38 cellular contexts compared by ENCODE assay signal in the genomic region with DNA sequence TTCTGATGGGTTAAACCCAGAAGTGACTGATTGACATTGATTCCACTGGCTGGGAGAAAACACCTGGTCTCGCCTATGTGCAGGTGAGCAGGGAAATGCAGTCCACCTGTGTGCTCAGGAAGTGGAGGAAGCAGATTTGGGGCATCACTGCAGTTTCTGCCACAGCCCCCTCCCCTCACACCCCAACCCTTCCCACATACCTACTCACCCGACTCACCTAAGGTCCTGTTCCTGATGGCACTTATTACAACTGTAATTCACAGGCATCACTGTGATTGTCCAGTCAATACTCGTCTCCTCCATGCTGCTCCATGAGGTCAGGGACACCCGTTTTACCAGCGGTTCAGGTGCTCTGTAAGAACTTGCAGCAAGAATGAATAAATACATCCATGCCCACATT.
"Had no signal": no experiment of that assay in that cellular context is flagged by ENCODE, and none has a peak within 500 bp of the region (broad histone marks: within the 10 kb centered on the region; RNA-seq: fewer than 3 reads in every experiment).

No MANE protein-coding gene starts in this region.

- H3K9me3 Mint-ChIP-seq: activated naive CD4-positive, alpha-beta T cell treated with anti-CD3 and anti-CD28 coated beads, Interleukin-2, amount 50 U/mL, for 24 hours; activated naive CD8-positive, alpha-beta T cell treated with anti-CD3 and anti-CD28 coated beads for 36 hours; activated naive CD8-positive, alpha-beta T cell treated with anti-CD3 and anti-CD28 coated beads, Interleukin-2, amount 50 U/mL, for 24 hours; activated T-cell treated with anti-CD3 and anti-CD28 coated beads, Interleukin-2, amount 50 U/mL, for 24 hours; central memory CD8-positive, alpha-beta T cell had no signal

- H3K36me3 ChIP-seq: adrenal gland, ascending aorta, brain microvascular endothelial cell, breast epithelium, cardiac muscle cell had no signal

- H3K27me3 Mint-ChIP-seq: activated naive CD4-positive, alpha-beta T cell treated with anti-CD3 and anti-CD28 coated beads, Interleukin-2, amount 10 ng/mL, durations not matched to agents 7 days and 5 days; activated naive CD4-positive, alpha-beta T cell treated with anti-CD3 and anti-CD28 coated beads, Interleukin-2, amount 50 U/mL, for 24 hours; activated naive CD8-positive, alpha-beta T cell treated with anti-CD3 and anti-CD28 coated beads for 36 hours; activated naive CD8-positive, alpha-beta T cell treated with anti-CD3 and anti-CD28 coated beads, Interleukin-2, amount 10 ng/mL, durations not matched to agents 7 days and 5 days; activated naive CD8-positive, alpha-beta T cell treated with anti-CD3 and anti-CD28 coated beads, Interleukin-2, amount 50 U/mL, for 24 hours; activated T-cell treated with anti-CD3 and anti-CD28 coated beads, Interleukin-2, amount 50 U/mL, for 24 hours; activated T-helper 17 cell treated with anti-CD3 and anti-CD28 coated beads, Interleukin-2, amount 50 U/mL, for 72 hours; central memory CD8-positive, alpha-beta T cell had no signal

- H3K27ac ChIP-seq: adrenal gland, ascending aorta, body of pancreas, brain microvascular endothelial cell, breast epithelium, cardiac muscle cell had no signal

- H3K4me1 ChIP-seq: adrenal gland, ascending aorta, body of pancreas, breast epithelium had no signal

- H3K27ac Mint-ChIP-seq: activated naive CD4-positive, alpha-beta T cell treated with anti-CD3 and anti-CD28 coated beads for 36 hours; activated naive CD4-positive, alpha-beta T cell treated with anti-CD3 and anti-CD28 coated beads, Interleukin-2, amount 10 ng/mL, durations not matched to agents 7 days and 5 days; activated naive CD4-positive, alpha-beta T cell treated with anti-CD3 and anti-CD28 coated beads, Interleukin-2, amount 50 U/mL, for 24 hours; activated naive CD4-positive, alpha-beta T cell treated with anti-CD3 and anti-CD28 coated beads, Interleukin-2, amount 50 U/mL, for 72 hours; activated naive CD8-positive, alpha-beta T cell; activated naive CD8-positive, alpha-beta T cell treated with anti-CD3 and anti-CD28 coated beads for 36 hours; activated naive CD8-positive, alpha-beta T cell treated with anti-CD3 and anti-CD28 coated beads, Interleukin-2, amount 10 ng/mL, durations not matched to agents 7 days and 5 days; activated naive CD8-positive, alpha-beta T cell treated with anti-CD3 and anti-CD28 coated beads, Interleukin-2, amount 50 U/mL, for 24 hours; activated T-cell treated with anti-CD3 and anti-CD28 coated beads, Interleukin-2, amount 50 U/mL, for 24 hours; activated T-cell treated with anti-CD3 and anti-CD28 coated beads, Interleukin-2, amount 50 U/mL, for 72 hours; activated T-helper 1 cell treated with anti-CD3 and anti-CD28 coated beads, Interleukin-12 subunit alpha, Interleukin-12 subunit beta, Interleukin-2, Interleukin-4 antibody, amounts not matched to agents 30 ng/mL and 10 ng/mL and 1 ng/mL, durations not matched to agents 14 hours and 24 hours and 36 hours; activated T-helper 17 cell treated with anti-CD3 and anti-CD28 coated beads, Interleukin-2, amount 50 U/mL, for 72 hours; activated T-helper 2 cell treated with anti-CD3 and anti-CD28 coated beads, Interferon-gamma antibody, Interleukin-2, Interleukin-4, amounts not matched to agents 10 μg/mL and 5 μg/mL and 100 μg/mL, durations not matched to agents 14 hours and 24 hours and 36 hours; brain had no signal

- H3K36me3 Mint-ChIP-seq: activated naive CD4-positive, alpha-beta T cell treated with anti-CD3 and anti-CD28 coated beads, Interleukin-2, amount 10 ng/mL, durations not matched to agents 7 days and 5 days; activated naive CD4-positive, alpha-beta T cell treated with anti-CD3 and anti-CD28 coated beads, Interleukin-2, amount 50 U/mL, for 24 hours; activated naive CD4-positive, alpha-beta T cell treated with anti-CD3 and anti-CD28 coated beads, Interleukin-2, amount 50 U/mL, for 72 hours; activated naive CD8-positive, alpha-beta T cell; activated naive CD8-positive, alpha-beta T cell treated with anti-CD3 and anti-CD28 coated beads for 36 hours; activated naive CD8-positive, alpha-beta T cell treated with anti-CD3 and anti-CD28 coated beads, Interleukin-2, amount 10 ng/mL, durations not matched to agents 7 days and 5 days; brain had no signal

- ATAC-seq: activated naive CD4-positive, alpha-beta T cell treated with anti-CD3 and anti-CD28 coated beads, Interleukin-2, amount 50 U/mL, for 72 hours; activated naive CD8-positive, alpha-beta T cell treated with anti-CD3 and anti-CD28 coated beads, Interleukin-2, amount 50 U/mL, for 24 hours; activated T-cell treated with anti-CD3 and anti-CD28 coated beads, Interleukin-2, amount 50 U/mL, for 4 hours; activated T-cell treated with anti-CD3 and anti-CD28 coated beads, Interleukin-2, amount 50 U/mL, for 72 hours; activated T-helper 17 cell treated with anti-CD3 and anti-CD28 coated beads, Interleukin-2, amount 50 U/mL, for 72 hours; body of pancreas had no signal

- H3K4me3 Mint-ChIP-seq: activated naive CD4-positive, alpha-beta T cell treated with anti-CD3 and anti-CD28 coated beads for 36 hours; activated naive CD4-positive, alpha-beta T cell treated with anti-CD3 and anti-CD28 coated beads, Interleukin-2, amount 10 ng/mL, durations not matched to agents 7 days and 5 days; activated naive CD4-positive, alpha-beta T cell treated with anti-CD3 and anti-CD28 coated beads, Interleukin-2, amount 50 U/mL, for 24 hours; activated naive CD8-positive, alpha-beta T cell; activated naive CD8-positive, alpha-beta T cell treated with anti-CD3 and anti-CD28 coated beads for 36 hours; activated naive CD8-positive, alpha-beta T cell treated with anti-CD3 and anti-CD28 coated beads, Interleukin-2, amount 10 ng/mL, durations not matched to agents 7 days and 5 days; activated naive CD8-positive, alpha-beta T cell treated with anti-CD3 and anti-CD28 coated beads, Interleukin-2, amount 50 U/mL, for 24 hours; activated T-cell treated with anti-CD3 and anti-CD28 coated beads, Interleukin-2, amount 50 U/mL, for 24 hours; activated T-cell treated with anti-CD3 and anti-CD28 coated beads, Interleukin-2, amount 50 U/mL, for 4 hours; activated T-cell treated with anti-CD3 and anti-CD28 coated beads, Interleukin-2, amount 50 U/mL, for 72 hours; activated T-helper 1 cell treated with anti-CD3 and anti-CD28 coated beads, Interleukin-12 subunit alpha, Interleukin-12 subunit beta, Interleukin-2, Interleukin-4 antibody, amounts not matched to agents 30 ng/mL and 10 ng/mL and 1 ng/mL, durations not matched to agents 14 hours and 24 hours and 36 hours; activated T-helper 17 cell treated with anti-CD3 and anti-CD28 coated beads, Interleukin-2, amount 50 U/mL, for 72 hours; brain; central memory CD8-positive, alpha-beta T cell had no signal

- H3K27me3 ChIP-seq: adrenal gland, ascending aorta, body of pancreas, brain microvascular endothelial cell, cardiac muscle cell had no signal

- DNase-seq: activated effector memory CD4-positive, alpha-beta T cell treated with anti-CD3 and anti-CD28 coated beads, Interleukin-2, amount 50 U/mL, for 16 hours; activated effector memory CD4-positive, alpha-beta T cell treated with Interleukin-2 at 50 U/mL for 16 hours; activated gamma-delta T cell; activated gamma-delta T cell treated with Interleukin-2 at 50 U/mL for 16 hours; activated naive CD4-positive, alpha-beta T cell; activated naive CD4-positive, alpha-beta T cell treated with anti-CD3 and anti-CD28 coated beads for 36 hours; activated naive CD4-positive, alpha-beta T cell treated with anti-CD3 and anti-CD28 coated beads, Interleukin-2, amount 10 ng/mL, durations not matched to agents 7 days and 5 days; activated naive CD4-positive, alpha-beta T cell treated with anti-CD3 and anti-CD28 coated beads, Interleukin-2, amount 50 U/mL, for 16 hours; activated naive CD4-positive, alpha-beta T cell treated with Interleukin-2 at 50 U/mL for 16 hours; activated naive CD8-positive, alpha-beta T cell treated with anti-CD3 and anti-CD28 coated beads for 36 hours; activated naive CD8-positive, alpha-beta T cell treated with anti-CD3 and anti-CD28 coated beads, Interleukin-2, amount 10 ng/mL, durations not matched to agents 7 days and 5 days; activated naive CD8-positive, alpha-beta T cell treated with anti-CD3 and anti-CD28 coated beads, Interleukin-2, amount 50 U/mL, for 24 hours; activated T-cell treated with anti-CD3 and anti-CD28 coated beads, Interleukin-2, amount 50 U/mL, for 1 hour; activated T-cell treated with anti-CD3 and anti-CD28 coated beads, Interleukin-2, amount 50 U/mL, for 24 hours; activated T-cell treated with anti-CD3 and anti-CD28 coated beads, Interleukin-2, amount 50 U/mL, for 4 hours; activated T-cell treated with anti-CD3 and anti-CD28 coated beads, Interleukin-2, amount 50 U/mL, for 48 hours; activated T-cell treated with anti-CD3 and anti-CD28 coated beads, Interleukin-2, amount 50 U/mL, for 72 hours; adrenal gland; amniotic stem cell; amygdala; anterior cingulate cortex; aorta; body of pancreas; brain microvascular endothelial cell; caudate nucleus; central memory CD4-positive, alpha-beta T cell; cerebellar nuclear complex had no signal

- H3K9me3 ChIP-seq: adrenal gland, ascending aorta, body of pancreas, breast epithelium had no signal

- H3K4me1 Mint-ChIP-seq: activated naive CD4-positive, alpha-beta T cell treated with anti-CD3 and anti-CD28 coated beads, Interleukin-2, amount 10 ng/mL, durations not matched to agents 7 days and 5 days; activated naive CD4-positive, alpha-beta T cell treated with anti-CD3 and anti-CD28 coated beads, Interleukin-2, amount 50 U/mL, for 24 hours; activated naive CD8-positive, alpha-beta T cell treated with anti-CD3 and anti-CD28 coated beads for 36 hours; activated naive CD8-positive, alpha-beta T cell treated with anti-CD3 and anti-CD28 coated beads, Interleukin-2, amount 10 ng/mL, durations not matched to agents 7 days and 5 days; activated naive CD8-positive, alpha-beta T cell treated with anti-CD3 and anti-CD28 coated beads, Interleukin-2, amount 50 U/mL, for 24 hours; activated T-helper 17 cell treated with anti-CD3 and anti-CD28 coated beads, Interleukin-2, amount 50 U/mL, for 72 hours; brain; central memory CD8-positive, alpha-beta T cell had no signal

- H3K4me3 ChIP-seq: adrenal gland, ascending aorta, body of pancreas, breast epithelium, cardiac muscle cell had no signal
